In the genomic region with DNA sequence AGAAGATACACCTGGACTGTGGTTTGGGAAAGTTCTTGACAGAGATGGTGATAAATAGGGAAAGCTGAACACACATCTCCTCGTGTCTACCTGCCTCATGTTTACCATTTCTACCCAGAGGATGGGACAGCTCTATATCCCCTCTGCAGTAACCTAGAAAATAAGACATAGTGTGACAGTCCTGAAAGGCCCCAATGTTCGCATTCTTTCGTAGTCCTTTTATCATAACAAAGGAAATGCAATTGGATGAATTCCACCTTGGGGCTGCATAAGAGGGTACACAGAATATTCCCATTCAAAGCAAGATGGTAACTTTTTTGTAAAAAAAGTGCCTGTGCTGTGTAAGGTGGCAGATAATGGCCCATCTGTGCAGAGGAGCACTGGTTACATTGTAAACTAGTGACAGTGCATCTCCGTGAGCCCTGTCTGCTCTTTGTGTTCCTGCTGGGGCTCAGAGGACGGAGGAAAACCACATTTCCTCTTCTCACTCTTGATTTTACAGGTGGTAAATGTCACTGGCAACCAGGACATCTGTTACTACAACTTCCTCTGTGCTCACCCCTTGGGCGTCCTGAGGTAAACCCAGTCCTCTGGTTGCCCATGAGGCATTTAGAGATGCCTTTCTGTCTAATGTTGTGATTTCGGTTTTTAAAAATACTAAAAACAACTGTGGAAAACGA, we compare ENCODE assay signal across 9 cellular contexts.
A peak's percentile ranks its signal among the peaks of the same experiment; 100 is the strongest.
DNase-seq lines count a peak whose midpoint lies in the region; ATAC-seq and TF ChIP-seq lines count a peak whose summit lies in the region.
"Had no signal": no experiment of that assay in that cellular context is flagged by ENCODE, and none has a peak within 500 bp of the region (broad histone marks: within the 10 kb centered on the region; RNA-seq: fewer than 3 reads in every experiment).

No MANE protein-coding gene starts in this region.

- peaks cover 9% of the 10 kb centered on the region for H3K4me1 ChIP-seq in testis
- H3K4me1 ChIP-seq in esophagus squamous epithelium, result no peaks in the 10 kb centered on the region
- H3K4me1 ChIP-seq: parathyroid adenoma had no signal

- H3K4me3 ChIP-seq in GM12875 (ENCODE audit: low read depth, low read length), result peak overlapping the region; percentile 5
- no peak overlapping the region for H3K4me3 ChIP-seq in testis
- H3K4me3 ChIP-seq in esophagus squamous epithelium, result no peak overlapping the region

- TF ChIP-seq CTCF in GM12875 (IDR thresholded peaks at IDR 0.05; ENCODE audit: borderline replicate concordance, insufficient read depth, low read depth, low read length) (no peak), testis (IDR thresholded peaks at IDR 0.05) (no peak), esophagus squamous epithelium (IDR thresholded peaks at IDR 0.05) (no peak)

- H3K36me3 ChIP-seq in testis (ENCODE audit: low read depth, missing control alignments) (no peaks in the 10 kb centered on the region), esophagus squamous epithelium (no peaks in the 10 kb centered on the region)

- peak; percentile 99 for ATAC-seq in GM21723 (IDR thresholded peaks at IDR 0.05; ENCODE audit: unreplicated experiment)

- TF ChIP-seq POLR2A in testis (IDR thresholded peaks at IDR 0.05) (no peak), esophagus squamous epithelium (IDR thresholded peaks at IDR 0.05) (no peak)

- no peak overlapping the region for H3K27ac ChIP-seq in testis
- H3K27ac ChIP-seq in esophagus squamous epithelium, result no peak overlapping the region
- H3K27ac ChIP-seq: parathyroid adenoma had no signal

- H3K27me3 ChIP-seq in testis (no peaks in the 10 kb centered on the region), esophagus squamous epithelium (no peaks in the 10 kb centered on the region)

- DNase-seq in KG1 (lab: John Stamatoyannopoulos, UW) (peak; percentile 55), testis (peak; percentile 62), esophagus squamous epithelium (lab: John Stamatoyannopoulos, UW) (no peak), putamen (ENCODE audit: low spot score) (no peak), globus pallidus (ENCODE audit: low spot score) (no peak)
- peak; percentile 12 for DNase-seq in activated naive CD4-positive, alpha-beta T cell treated with anti-CD3 and anti-CD28 coated beads, Interleukin-2, amount 50 U/mL, for 16 hours

- intact Hi-C loops in testis (cut with DNase I; ENCODE audit: low total_unique reads), result no loop called here
- intact Hi-C loops in esophagus squamous epithelium (cut with DNase I), result no loop called here

- WGBS in testis, 2 donors, result 57 to 67% methylated on average over 7 to 8 of the region's 8 CpGs
- WGBS in esophagus squamous epithelium, 2 donors, result 37 to 50% methylated on average over 8 of the region's 8 CpGs

- no peaks in the 10 kb centered on the region for H3K9me3 ChIP-seq in testis
- no peaks in the 10 kb centered on the region for H3K9me3 ChIP-seq in esophagus squamous epithelium

Comparison
In these comparisons a context has a peak if more than half of its experiments do, and no peak if none do; other contexts are left out.
1. DNase-seq: peak in KG1 (single experiment), activated naive CD4-positive, alpha-beta T cell treated with anti-CD3 and anti-CD28 coated beads, Interleukin-2, amount 50 U/mL, for 16 hours (single experiment) and testis (single experiment); none in esophagus squamous epithelium (single experiment), putamen (single experiment) and globus pallidus (single experiment).